ENCODE assay signal across 9 cellular contexts in genomic region chr13:98438246-98439135, GRCh38.
"Had no signal": no experiment of that assay in that cellular context is flagged by ENCODE, and none has a peak within 500 bp of the region (broad histone marks: within the 10 kb centered on the region; RNA-seq: fewer than 3 reads in every experiment).

No MANE protein-coding gene starts in this region.

- H3K9me3 Mint-ChIP-seq: HFFc6, IgD-negative memory B cell had no signal

- H3K9me3 ChIP-seq: HAP-1 had no signal

- ATAC-seq: HCT116 had no signal

- H3K27ac Mint-ChIP-seq: HFFc6 had no signal

- H3K9ac ChIP-seq: GM23248, KMS-11 had no signal

- H3K4me1 Mint-ChIP-seq: IgD-negative memory B cell had no signal

- H3K36me3 Mint-ChIP-seq: IgD-negative memory B cell had no signal

- H2AFZ ChIP-seq: GM23248 had no signal

- H3K4me3 ChIP-seq: GM23248, HAP-1 had no signal

- DNase-seq: GM23248, GOT3, H7, HFFc6, KBM-7 had no signal

- H3K36me3 ChIP-seq: HAP-1 had no signal

- H3K4me3 Mint-ChIP-seq: HFFc6, IgD-negative memory B cell had no signal

- H3K27ac ChIP-seq: GM23248, KMS-11 had no signal

- H3K4me1 ChIP-seq: HAP-1 had no signal

- H3K4me2 ChIP-seq: KMS-11 had no signal
